Comparison of ENCODE assay signal across 10 cellular contexts in genomic region chr16:28180660-28181556, GRCh38. TPM values are rescaled to one million over a fixed set of nuclear protein-coding genes. Genes with fewer than 3 reads are reported as not detected.
A peak's percentile ranks its signal among the peaks of the same experiment; 100 is the strongest.
DNase-seq lines count a peak whose midpoint lies in the region; ATAC-seq, FAIRE-seq and TF ChIP-seq lines count a peak whose summit lies in the region.
"Had no signal": no experiment of that assay in that cellular context is flagged by ENCODE, and none has a peak within 500 bp of the region (broad histone marks: within the 10 kb centered on the region; RNA-seq: fewer than 3 reads in every experiment).

No MANE protein-coding gene starts in this region.

- H3K9me3 Mint-ChIP-seq in T-helper 1 cell treated with Interleukin-12 subunit alpha and Interleukin-12 subunit beta and Interleukin-4 antibody, amounts not matched to agents 30 μg/mL and 1 μg/mL, for 36 hours, result peaks cover 3% of the 10 kb centered on the region

- CTCF ChIA-PET in PC-9 (lab: Charles Lee) (interaction anchor here (0.7 kb wide), 1 partner anchor 796 kb away, joined by 5 read pairs; no protein-coding TSS in a partner anchor), endothelial cell of umbilical vein (lab: Charles Lee) (interaction anchor here (1.0 to 1.8 kb wide), 7 partner anchors 9 to 37 kb away, joined by 3 to 6 read pairs (median 4); no protein-coding TSS in a partner anchor)

- H3K36me3 ChIP-seq in PC-9 (ENCODE audit: low read depth) (peaks cover 19% of the 10 kb centered on the region; the same call in 1 of the 2 replicates), endothelial cell of umbilical vein (ENCODE audit: control insufficient read depth in 2 of 2, extremely low read depth in 1 of 2, insufficient read depth in 2 of 2, low read length in 2 of 2) (peaks cover 4% of the 10 kb centered on the region in 2 experiments)

- POLR2A ChIA-PET in PC-9 (lab: Charles Lee; ENCODE audit: unreplicated experiment) (interaction anchor here (0.5 to 0.8 kb wide), 3 partner anchors 13 to 793 kb away, joined by 5 to 30 read pairs (median 16); no protein-coding TSS in a partner anchor), endothelial cell of umbilical vein (lab: Charles Lee) (no interaction called here)

- no peak overlapping the region for H3K9ac ChIP-seq in endothelial cell of umbilical vein (replicated peaks; ENCODE audit: extremely low read depth, insufficient read depth, low read length)

- no peak for TF ChIP-seq POLR2A in endothelial cell of umbilical vein (IDR thresholded peaks at IDR 0.05; ENCODE audit: low read depth, low read length)

- no peak overlapping the region for H3K4me3 ChIP-seq in PC-9
- no peak overlapping the region for H3K4me3 ChIP-seq in endothelial cell of umbilical vein (replicated peaks in 1 of 3; ENCODE audit: insufficient read depth in 1 of 3, low read depth in 1 of 3, low read length in 3 of 3)

- no peak for FAIRE-seq in endothelial cell of umbilical vein (lab: Jason Lieb, UNC)

- H3K27ac Mint-ChIP-seq in T-helper 1 cell treated with Interleukin-12 subunit alpha and Interleukin-12 subunit beta and Interleukin-4 antibody, amounts not matched to agents 30 μg/mL and 1 μg/mL, for 36 hours, result peak overlapping the region; percentile 73

- H3K27ac ChIP-seq in PC-9 (peak overlapping the region; percentile 41), endothelial cell of umbilical vein (ENCODE audit: insufficient read depth, low read depth, low read length) (peak overlapping the region; percentile 24)

- H3K27me3 ChIP-seq in PC-9 (ENCODE audit: insufficient read depth, low read depth), result no peaks in the 10 kb centered on the region
- H3K27me3 ChIP-seq in endothelial cell of umbilical vein (ENCODE audit: control insufficient read depth in 2 of 2, insufficient read depth in 2 of 2, low read length in 2 of 2), result no peaks in the 10 kb centered on the region

- no peaks in the 10 kb centered on the region for H3K27me3 Mint-ChIP-seq in T-helper 1 cell treated with Interleukin-12 subunit alpha and Interleukin-12 subunit beta and Interleukin-4 antibody, amounts not matched to agents 30 μg/mL and 1 μg/mL, for 36 hours (ENCODE audit: low read depth)

- H3K4me2 ChIP-seq in PC-9 (peak overlapping the region; percentile 16; the same call in 1 of the 2 replicates), endothelial cell of umbilical vein (ENCODE audit: insufficient read depth, low read length) (no peak overlapping the region)

- peaks cover 93% of the 10 kb centered on the region for H3K79me2 ChIP-seq in PC-9 (ENCODE audit: low read depth)
- H3K79me2 ChIP-seq in endothelial cell of umbilical vein (ENCODE audit: control insufficient read depth, insufficient read depth, low read length), result peaks cover 97% of the 10 kb centered on the region

- intact Hi-C loops in PC-9 (cut with micrococcal nuclease; ENCODE audit: unreplicated experiment), result loop anchor here (1.0 kb wide), 1 partner anchor 13 kb away; no protein-coding TSS in a partner anchor
- intact Hi-C loops in endothelial cell of umbilical vein (cut with micrococcal nuclease), result loop anchor here (2.0 kb wide), 1 partner anchor 30 kb away; the partner anchor contains the start of gene XPO6
- intact Hi-C loops in sciatic nerve (cut with DNase I), result no loop called here

- dilution Hi-C loops in endothelial cell of umbilical vein (cut with MboI; ENCODE audit: extremely low pct_ligation_motif_present, low sequenced_read_pairs), result no loop called here

- no peaks in the 10 kb centered on the region for H3K9me1 ChIP-seq in endothelial cell of umbilical vein (replicated peaks; ENCODE audit: control insufficient read depth, extremely low read depth, insufficient read depth, low read length)

- peaks cover 60% of the 10 kb centered on the region for H3K4me1 Mint-ChIP-seq in T-helper 1 cell treated with Interleukin-12 subunit alpha and Interleukin-12 subunit beta and Interleukin-4 antibody, amounts not matched to agents 30 μg/mL and 1 μg/mL, for 36 hours (ENCODE audit: low read depth)

- DNase-seq in T-helper 1 cell (no peak), PC-9 (no peak), endothelial cell of umbilical vein (ENCODE audit: low read depth, low spot score) (peak; percentile 67), sciatic nerve (ENCODE audit: low spot score) (no peak), NCI-H146 treated with DMSO at 0.1 percent for 48 hours (lab: John Stamatoyannopoulos, UW; ENCODE audit: unreplicated experiment) (no peak), HuH-7.5 (ENCODE audit: low spot score) (no peak)
- DNase-seq: 8988T, NCI-H2107 had no signal

- peaks cover 31% of the 10 kb centered on the region for H3F3A ChIP-seq in PC-9 (ENCODE audit: insufficient read depth, low read depth)

- H3K4me3 Mint-ChIP-seq in T-helper 1 cell treated with Interleukin-12 subunit alpha and Interleukin-12 subunit beta and Interleukin-4 antibody, amounts not matched to agents 30 μg/mL and 1 μg/mL, for 36 hours, result peak overlapping the region; percentile 28

- H3K9me3 ChIP-seq in PC-9 (ENCODE audit: insufficient read depth, low read depth), result 0 out of 2 replicates have a peak, but pooled peaks cover 4% of the 10 kb centered on the region
- no peaks in the 10 kb centered on the region for H3K9me3 ChIP-seq in endothelial cell of umbilical vein (replicated peaks; ENCODE audit: control insufficient read depth, insufficient read depth, low read length)

- ATAC-seq in sciatic nerve (peak; percentile 60), HG03469 (IDR thresholded peaks at IDR 0.05; ENCODE audit: unreplicated experiment) (no peak)

- H3K36me3 Mint-ChIP-seq in T-helper 1 cell treated with Interleukin-12 subunit alpha and Interleukin-12 subunit beta and Interleukin-4 antibody, amounts not matched to agents 30 μg/mL and 1 μg/mL, for 36 hours (ENCODE audit: low read depth), result peaks cover 39% of the 10 kb centered on the region

- BruUV-seq in PC-9 (replicated peaks; lab: Mats Ljungman, UMichigan), result no TSS peak
- no TSS peak for BruUV-seq in endothelial cell of umbilical vein (replicated peaks; lab: Mats Ljungman, UMichigan)

- TF ChIP-seq CTCF in PC-9 (conservative IDR thresholded peaks at IDR 0.05), result no peak
- no peak for TF ChIP-seq CTCF in endothelial cell of umbilical vein (IDR thresholded peaks at IDR 0.05; ENCODE audit: extremely low read depth in 1 of 2, insufficient read depth in 1 of 2, low read depth in 1 of 2, low read length in 2 of 2)

- H3K9me2 ChIP-seq in PC-9 (ENCODE audit: insufficient read depth), result no peaks in the 10 kb centered on the region

- H2AFZ ChIP-seq in PC-9 (no peak overlapping the region), endothelial cell of umbilical vein (ENCODE audit: low read depth, low read length) (no peak overlapping the region)

- H3K4me1 ChIP-seq in PC-9 (replicated peaks; ENCODE audit: insufficient read depth), result peaks cover 30% of the 10 kb centered on the region
- H3K4me1 ChIP-seq in endothelial cell of umbilical vein (ENCODE audit: control insufficient read depth, extremely low read depth, insufficient read depth, low read length), result peaks cover 22% of the 10 kb centered on the region

- H4K20me1 ChIP-seq in PC-9 (ENCODE audit: insufficient read depth) (peaks cover 26% of the 10 kb centered on the region; the same call in 1 of the 2 replicates), endothelial cell of umbilical vein (replicated peaks; ENCODE audit: control insufficient read depth, extremely low read depth, insufficient read depth, low read length) (peaks cover 2% of the 10 kb centered on the region)

TF ChIP-seq in endothelial cell of umbilical vein, 7 proteins besides CTCF, POLR2A, EP300 and RAD21:
- TF ChIP-seq POLR2AphosphoS5 (IDR thresholded peaks at IDR 0.05; ENCODE audit: insufficient read depth, low read depth, low read length) (no peak), GATA2 (IDR thresholded peaks at IDR 0.05; ENCODE audit: insufficient read depth, insufficient read length, low read depth, low read length) (no peak), EZH2 (IDR thresholded peaks at IDR 0.05; ENCODE audit: borderline replicate concordance, low read depth, low read length, severe bottlenecking) (no peak), FOS (IDR thresholded peaks at IDR 0.05; ENCODE audit: borderline replicate concordance, insufficient read depth, low read length) (no peak), MYC (IDR thresholded peaks at IDR 0.05; ENCODE audit: low read depth, low read length) (no peak), MAX (IDR thresholded peaks at IDR 0.05; ENCODE audit: insufficient read depth, insufficient read length) (no peak), JUN (IDR thresholded peaks at IDR 0.05; ENCODE audit: borderline replicate concordance, insufficient read depth, insufficient read length, low read depth) (no peak)
TF ChIP-seq in endothelial cell of umbilical vein: peak in this region for 0.

RNA-seq across cellular contexts. Expression of gene XPO6, which starts 30.9 kb away (rescaled TPM):
- total RNA-seq in PC-9 (2021) (154 and 221 TPM in 2 replicates), endothelial cell of umbilical vein (154 and 170 TPM in 2 replicates), sciatic nerve (120 TPM)
- 272 and 328 TPM in 2 replicates for polyA plus RNA-seq in endothelial cell of umbilical vein
- 182 and 201 TPM in 2 replicates for polyA plus RNA-seq in endothelial cell of umbilical vein (2011; cell fraction: cytosol; rRNA removed)
- polyA plus RNA-seq in endothelial cell of umbilical vein (2011; cell fraction: nucleus; rRNA removed), result 345 and 383 TPM in 2 replicates
- polyA plus RNA-seq in endothelial cell of umbilical vein (2012), result 117 and 121 TPM in 2 replicates
- 313 and 346 TPM in 2 replicates for polyA minus RNA-seq in endothelial cell of umbilical vein
- polyA minus RNA-seq in endothelial cell of umbilical vein (2011; cell fraction: cytosol; rRNA and poly(A)+ RNA removed), result 215 TPM
- polyA minus RNA-seq in endothelial cell of umbilical vein (2011; cell fraction: nucleus; rRNA and poly(A)+ RNA removed), result 300 and 415 TPM in 2 replicates
